10 cellular contexts compared by ENCODE assay signal in the genomic region with DNA sequence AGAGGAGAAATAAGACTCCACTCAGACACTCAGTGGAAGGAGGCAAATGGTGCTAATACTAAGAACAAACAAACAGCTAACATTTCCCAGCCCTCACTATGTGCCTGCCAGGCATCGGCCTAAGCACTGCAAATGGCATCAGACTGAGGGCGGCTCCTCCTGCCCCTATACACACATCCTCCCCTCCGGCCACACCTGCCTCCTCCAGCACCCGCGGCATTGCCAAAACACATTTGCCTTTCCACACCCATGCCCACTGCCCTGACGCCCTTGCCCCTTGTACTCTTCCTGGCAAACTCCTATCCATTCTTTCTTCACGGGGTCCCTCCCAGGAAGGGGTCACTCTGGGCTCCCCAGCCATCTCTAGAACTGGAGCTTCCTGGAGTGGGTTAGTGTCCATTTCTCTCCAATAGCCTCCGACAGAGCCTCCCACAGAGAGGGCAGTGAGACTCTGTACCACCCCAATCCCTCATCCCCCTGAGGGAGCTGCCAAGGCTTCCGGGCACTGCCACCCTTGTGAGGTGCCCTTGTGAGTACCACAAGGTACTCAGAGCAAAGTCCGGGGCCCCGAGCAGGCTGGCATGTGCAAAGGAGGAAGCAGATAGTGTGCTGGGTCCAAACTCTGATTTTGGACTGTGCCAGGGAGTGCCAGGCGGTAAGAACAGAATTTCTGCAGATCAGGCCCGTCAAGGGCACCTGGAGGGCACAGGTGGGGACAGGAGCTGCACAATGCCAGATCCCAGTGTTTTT. TPM values are rescaled to one million over a fixed set of nuclear protein-coding genes. Genes with fewer than 3 reads are reported as not detected.
DNase-seq lines count a peak whose midpoint lies in the region; ATAC-seq and TF ChIP-seq lines count a peak whose summit lies in the region.
"Had no signal": no experiment of that assay in that cellular context is flagged by ENCODE, and none has a peak within 500 bp of the region (broad histone marks: within the 10 kb centered on the region; RNA-seq: fewer than 3 reads in every experiment).

No MANE protein-coding gene starts in this region.

- H3K9me3 ChIP-seq in CD4-positive, alpha-beta T cell (ENCODE audit: control insufficient read depth, low read length), result no peaks in the 10 kb centered on the region
- H3K9me3 ChIP-seq: SJCRH30 had no signal

- no peak overlapping the region for H3K27ac ChIP-seq in CD4-positive, alpha-beta T cell (ENCODE audit: low read depth, low read length)
- H3K27ac ChIP-seq: SJCRH30 had no signal

- POLR2A ChIA-PET in CD4-positive, alpha-beta T cell (lab: Charles Lee), result no interaction called here

- H3K36me3 Mint-ChIP-seq in CD4-positive, alpha-beta T cell (ENCODE audit: low read depth), result peaks cover 19% of the 10 kb centered on the region
- H3K36me3 Mint-ChIP-seq in chondrocyte (ENCODE audit: low read depth), result peaks cover 5% of the 10 kb centered on the region
- H3K36me3 Mint-ChIP-seq in natural killer cell, result no peaks in the 10 kb centered on the region

- H3K27me3 Mint-ChIP-seq in CD4-positive, alpha-beta T cell, result peaks cover 14% of the 10 kb centered on the region
- H3K27me3 Mint-ChIP-seq in chondrocyte (ENCODE audit: low read depth) (no peaks in the 10 kb centered on the region), natural killer cell (ENCODE audit: low read depth in 2 of 2) (peaks cover 12 to 18% of the 10 kb centered on the region in 2 donors)

- no peak for TF ChIP-seq CTCF in CD4-positive, alpha-beta T cell (IDR thresholded peaks at IDR 0.05)
- TF ChIP-seq CTCF in chondrocyte (IDR thresholded peaks at IDR 0.05), result no peak
- TF ChIP-seq CTCF in natural killer cell (IDR thresholded peaks at IDR 0.05), result no peak

- H3K27ac Mint-ChIP-seq in CD4-positive, alpha-beta T cell, result no peak overlapping the region
- H3K27ac Mint-ChIP-seq in chondrocyte (ENCODE audit: unreplicated experiment) (no peak overlapping the region), natural killer cell (no peak overlapping the region)

- CTCF ChIA-PET in CD4-positive, alpha-beta T cell (lab: Charles Lee), result no interaction called here

- H3K9me3 Mint-ChIP-seq in CD4-positive, alpha-beta T cell, result no peaks in the 10 kb centered on the region
- H3K9me3 Mint-ChIP-seq in chondrocyte (ENCODE audit: low read depth) (no peaks in the 10 kb centered on the region), natural killer cell (no peaks in the 10 kb centered on the region)

- H3K27me3 ChIP-seq in CD4-positive, alpha-beta T cell (ENCODE audit: control insufficient read depth, insufficient read depth, low read length), result no peaks in the 10 kb centered on the region
- H3K27me3 ChIP-seq: SJCRH30 had no signal

- H3K4me1 Mint-ChIP-seq in CD4-positive, alpha-beta T cell (ENCODE audit: low read depth), result peaks cover 9% of the 10 kb centered on the region
- H3K4me1 Mint-ChIP-seq in chondrocyte (ENCODE audit: low read depth) (no peaks in the 10 kb centered on the region), natural killer cell (peaks cover 12% of the 10 kb centered on the region in 2 donors)

- no peak for DNase-seq in CD4-positive, alpha-beta T cell
- DNase-seq in DMS53 (lab: John Stamatoyannopoulos, UW) (peak; percentile 75), chondrocyte (ENCODE audit: low spot score) (no peak), natural killer cell (no peak), GM03348 (ENCODE audit: low spot score) (no peak), NCI-H82 treated with DMSO at 0.1 percent for 48 hours (lab: John Stamatoyannopoulos, UW; ENCODE audit: unreplicated experiment) (no peak), LoVo (ENCODE audit: low spot score) (no peak)
- DNase-seq: DMS 273 treated with DMSO at 0.1 percent for 48 hours, NCI-H2081, SJCRH30 had no signal

- peak overlapping the region; percentile 67 for H3K4me3 Mint-ChIP-seq in CD4-positive, alpha-beta T cell
- H3K4me3 Mint-ChIP-seq in chondrocyte (ENCODE audit: unreplicated experiment) (peak overlapping the region; percentile 15), natural killer cell (peak overlapping the region; percentile 84)

- ATAC-seq in CD4-positive, alpha-beta T cell (ENCODE audit: poor library complexity), result no peak
- no peak for ATAC-seq in natural killer cell

- intact Hi-C loops in CD4-positive, alpha-beta T cell (cut with DNase I, micrococcal nuclease), result no loop called here
- intact Hi-C loops in natural killer cell (cut with micrococcal nuclease), result no loop called here

RNA-seq across cellular contexts. Expression of a gene that starts 1.0 kb away (rescaled TPM):
- total RNA-seq in CD4-positive, alpha-beta T cell, result 1 to 10 TPM in 1 of 2 experiments, under 1 TPM in 1; 0.84 to 1.4 TPM
- total RNA-seq in chondrocyte, result 0.45 to 1.5 TPM (median 0.51 TPM) in 3 replicates
- 1 to 10 TPM; 1.1 to 2.0 (median 1.5) TPM for total RNA-seq in natural killer cell

RNA-seq across cellular contexts. Expression of a gene that starts 24.3 kb away (rescaled TPM):
- total RNA-seq in CD4-positive, alpha-beta T cell, result 10 to 100 TPM; 11.1 to 11.8 TPM
- total RNA-seq in chondrocyte (46.6 to 48.9 TPM (median 47.1 TPM) in 3 replicates), natural killer cell (10 to 100 TPM; 25.5 to 31.9 (median 28.9) TPM)

RNA-seq across cellular contexts. Expression of a gene that starts 24.5 kb away (rescaled TPM):
- total RNA-seq in CD4-positive, alpha-beta T cell, result 1 to 10 TPM; 2.3 to 3.7 TPM
- total RNA-seq in chondrocyte (15.7 to 20.1 TPM (median 18.8 TPM) in 3 replicates), natural killer cell (1 to 10 TPM; 5.8 to 8.5 (median 7.6) TPM)

RNA-seq across cellular contexts. Expression of a gene that starts 36.0 kb away (rescaled TPM):
- total RNA-seq in CD4-positive, alpha-beta T cell, result 10 to 100 TPM; 10.2 to 12.0 TPM
- total RNA-seq in chondrocyte, result 16.2 to 20.4 TPM (median 17.7 TPM) in 3 replicates
- total RNA-seq in natural killer cell, result 10 to 100 TPM in 2 of 3 donors, 1 to 10 TPM in 1; 9.7 to 15.8 (median 13.5) TPM

RNA-seq across cellular contexts. Expression of a gene that starts 36.3 kb away (rescaled TPM):
- total RNA-seq in CD4-positive, alpha-beta T cell, result 10 to 100 TPM; 21.9 to 22.2 TPM
- total RNA-seq in chondrocyte (51.9 to 55.6 TPM (median 55.2 TPM) in 3 replicates), natural killer cell (10 to 100 TPM; 30.7 to 36.0 (median 33.5) TPM)

Comparison
In these comparisons a context has a peak if more than half of its experiments do, and no peak if none do; other contexts are left out.
1. H3K4me3 Mint-ChIP-seq: peak in every context shown above with its lines; median percentile 84 in natural killer cell; 67 in CD4-positive, alpha-beta T cell; 15 in chondrocyte.